Comparison of ENCODE assay signal across 19 cellular contexts in the genomic region with DNA sequence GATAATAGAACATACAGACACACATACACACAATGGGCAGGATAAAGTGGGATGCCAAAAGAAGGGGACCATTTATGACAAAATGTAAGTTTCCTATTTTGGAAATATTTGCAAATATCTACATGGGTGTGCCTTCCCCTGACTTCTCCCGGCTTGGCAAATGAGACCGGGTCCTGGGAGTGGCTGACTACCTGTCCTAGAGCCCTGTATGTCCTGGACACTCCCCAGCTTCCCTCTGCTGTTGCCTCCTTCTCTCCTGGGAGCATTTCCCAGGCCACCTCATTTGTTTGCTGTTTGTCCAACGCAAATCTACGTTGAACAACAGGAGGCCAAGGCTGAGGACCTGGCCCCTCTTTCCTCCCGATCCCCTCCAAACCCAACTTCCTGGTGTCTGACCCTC. TPM values are rescaled to one million over a fixed set of nuclear protein-coding genes. Genes with fewer than 3 reads are reported as not detected.
DNase-seq lines count a peak whose midpoint lies in the region; ATAC-seq and TF ChIP-seq lines count a peak whose summit lies in the region.
"Had no signal": no experiment of that assay in that cellular context is flagged by ENCODE, and none has a peak within 500 bp of the region (broad histone marks: within the 10 kb centered on the region; RNA-seq: fewer than 3 reads in every experiment).

No MANE protein-coding gene starts in this region.

- no peak overlapping the region for H2AFZ ChIP-seq in PC-9

- DNase-seq in cardiac septum (ENCODE audit: low spot score) (peak; percentile 71), Right ventricle myocardium inferior (ENCODE audit: missing footprints) (no peak), PC-9 (no peak), nephron progenitor cell (no peak), glutamatergic neuron (no peak), GF-D8 (lab: John Stamatoyannopoulos, UW) (no peak), DMS153 (lab: John Stamatoyannopoulos, UW) (no peak)
- no peak for DNase-seq in CD4-positive, CD25-positive, alpha-beta regulatory T cell
- DNase-seq: BE2C; CD8-positive, alpha-beta memory T cell; DND-41; H7; NCI-H1417; NCI-H187; NCI-H2227 treated with DMSO at 0.1 percent for 48 hours; NCI-H510A treated with DMSO at 0.1 percent for 48 hours had no signal

- H3K9me2 ChIP-seq in PC-9 (ENCODE audit: insufficient read depth) = no peaks in the 10 kb centered on the region

- BruUV-seq in PC-9 (replicated peaks; lab: Mats Ljungman, UMichigan) = no TSS peak

- TF ChIP-seq CTCF in PC-9 (conservative IDR thresholded peaks at IDR 0.05) (no peak), nephron progenitor cell (IDR thresholded peaks at IDR 0.05) (no peak), glutamatergic neuron (IDR thresholded peaks at IDR 0.05; ENCODE audit: partially characterized antibody, unreplicated experiment) (no peak)

- ATAC-seq in Right ventricle myocardium inferior = no peak
- no peak for ATAC-seq in CD4-positive, CD25-positive, alpha-beta regulatory T cell (ENCODE audit: low read depth in 2 of 2)
- ATAC-seq: Panc1 had no signal

- peaks cover 7% of the 10 kb centered on the region for H3K36me3 Mint-ChIP-seq in CD4-positive, CD25-positive, alpha-beta regulatory T cell
- H3K36me3 Mint-ChIP-seq in nephron progenitor cell (ENCODE audit: low read depth) (no peaks in the 10 kb centered on the region), glutamatergic neuron (ENCODE audit: unreplicated experiment) (peaks cover 4% of the 10 kb centered on the region)

- CTCF ChIA-PET in PC-9 (lab: Charles Lee) = no interaction called here

- intact Hi-C loops in cardiac septum (cut with DNase I) = no loop called here
- intact Hi-C loops in Right ventricle myocardium inferior (cut with DNase I) = no loop called here
- intact Hi-C loops in PC-9 (cut with micrococcal nuclease; ENCODE audit: unreplicated experiment) = no loop called here

- no peak overlapping the region for H3K4me3 ChIP-seq in CD4-positive, CD25-positive, alpha-beta regulatory T cell (ENCODE audit: low read depth, low read length)
- H3K4me3 ChIP-seq in PC-9 = no peak overlapping the region

- peaks cover 9% of the 10 kb centered on the region for H3K27me3 Mint-ChIP-seq in CD4-positive, CD25-positive, alpha-beta regulatory T cell
- H3K27me3 Mint-ChIP-seq in nephron progenitor cell (ENCODE audit: low read depth, poor library complexity) (peaks cover 9% of the 10 kb centered on the region), glutamatergic neuron (ENCODE audit: unreplicated experiment) (peaks cover 2% of the 10 kb centered on the region)
- H3K27me3 Mint-ChIP-seq: CD8-positive, alpha-beta memory T cell had no signal

- peak overlapping the region; percentile 4; the same call in 1 of the 2 replicates for H3K4me2 ChIP-seq in PC-9
- H3K4me2 ChIP-seq: KMS-11 had no signal

- no peaks in the 10 kb centered on the region for H3K4me1 Mint-ChIP-seq in CD4-positive, CD25-positive, alpha-beta regulatory T cell
- H3K4me1 Mint-ChIP-seq in nephron progenitor cell (no peaks in the 10 kb centered on the region), glutamatergic neuron (ENCODE audit: low read depth, unreplicated experiment) (no peaks in the 10 kb centered on the region)

- peaks cover 22% of the 10 kb centered on the region for H3F3A ChIP-seq in PC-9 (ENCODE audit: insufficient read depth, low read depth)

- POLR2A ChIA-PET in PC-9 (lab: Charles Lee; ENCODE audit: unreplicated experiment) = no interaction called here

- H3K27ac ChIP-seq in CD4-positive, CD25-positive, alpha-beta regulatory T cell (ENCODE audit: insufficient read depth, low read length, poor library complexity, severe bottlenecking) = no peak overlapping the region
- no peak overlapping the region for H3K27ac ChIP-seq in PC-9
- H3K27ac ChIP-seq: KMS-11 had no signal

- no peaks in the 10 kb centered on the region for H3K4me1 ChIP-seq in CD4-positive, CD25-positive, alpha-beta regulatory T cell (ENCODE audit: control insufficient read depth, insufficient read depth, low read length, poor library complexity, severe bottlenecking)
- H3K4me1 ChIP-seq in PC-9 (replicated peaks; ENCODE audit: insufficient read depth) = peaks cover 39% of the 10 kb centered on the region
- H3K4me1 ChIP-seq: BE2C had no signal

- H4K20me1 ChIP-seq in PC-9 (ENCODE audit: insufficient read depth) = no peaks in the 10 kb centered on the region

- H3K27me3 ChIP-seq in CD4-positive, CD25-positive, alpha-beta regulatory T cell (ENCODE audit: control insufficient read depth, insufficient read depth, low read length) = no peaks in the 10 kb centered on the region
- no peaks in the 10 kb centered on the region for H3K27me3 ChIP-seq in PC-9 (ENCODE audit: insufficient read depth, low read depth)
- H3K27me3 ChIP-seq: BE2C had no signal

- peaks cover 38% of the 10 kb centered on the region for H3K79me2 ChIP-seq in PC-9 (ENCODE audit: low read depth)

- no peak overlapping the region for H3K4me3 Mint-ChIP-seq in CD4-positive, CD25-positive, alpha-beta regulatory T cell
- no peak overlapping the region for H3K4me3 Mint-ChIP-seq in nephron progenitor cell
- no peak overlapping the region for H3K4me3 Mint-ChIP-seq in glutamatergic neuron (ENCODE audit: unreplicated experiment)
- H3K4me3 Mint-ChIP-seq: CD8-positive, alpha-beta memory T cell had no signal

- no peaks in the 10 kb centered on the region for H3K9me3 ChIP-seq in CD4-positive, CD25-positive, alpha-beta regulatory T cell (ENCODE audit: control insufficient read depth in 2 of 2, low read length in 2 of 2)
- no peaks in the 10 kb centered on the region for H3K9me3 ChIP-seq in PC-9 (ENCODE audit: insufficient read depth, low read depth)
- H3K9me3 ChIP-seq: BE2C had no signal

- H3K9me3 Mint-ChIP-seq in CD4-positive, CD25-positive, alpha-beta regulatory T cell = no peaks in the 10 kb centered on the region
- no peaks in the 10 kb centered on the region for H3K9me3 Mint-ChIP-seq in nephron progenitor cell
- no peaks in the 10 kb centered on the region for H3K9me3 Mint-ChIP-seq in glutamatergic neuron (ENCODE audit: unreplicated experiment)
- H3K9me3 Mint-ChIP-seq: CD8-positive, alpha-beta memory T cell had no signal

- peak overlapping the region in 2 of 3 donors; percentile 59 to 89 for H3K27ac Mint-ChIP-seq in CD4-positive, CD25-positive, alpha-beta regulatory T cell
- H3K27ac Mint-ChIP-seq in nephron progenitor cell (peak overlapping the region; percentile 53), glutamatergic neuron (ENCODE audit: unreplicated experiment) (no peak overlapping the region)

- no peaks in the 10 kb centered on the region for H3K36me3 ChIP-seq in CD4-positive, CD25-positive, alpha-beta regulatory T cell (ENCODE audit: control insufficient read depth, insufficient read depth, low read length)
- H3K36me3 ChIP-seq in PC-9 (ENCODE audit: low read depth) = peaks cover 11% of the 10 kb centered on the region
- H3K36me3 ChIP-seq: BE2C had no signal

RNA-seq across cellular contexts. Expression of a gene that starts 16.9 kb away (rescaled TPM):
- 117 TPM for total RNA-seq in cardiac septum
- total RNA-seq in Right ventricle myocardium inferior = 116 TPM
- 8.8 TPM for total RNA-seq in CD4-positive, CD25-positive, alpha-beta regulatory T cell
- 10 to 100 TPM in 2 of 4 donors, 1 to 10 TPM in 2; 4.0 to 22.9 (median 13.3) TPM for polyA plus RNA-seq in CD4-positive, CD25-positive, alpha-beta regulatory T cell
- total RNA-seq in PC-9 (2021) = 0.80 and 1.5 TPM in 2 replicates
- total RNA-seq in glutamatergic neuron (ENCODE audit: unreplicated experiment) = not detected
- total RNA-seq: G401 had no signal

Comparison
In these comparisons a context has a peak if more than half of its experiments do, and no peak if none do; other contexts are left out.
1. RNA of a gene that starts 16.9 kb away (total RNA-seq): 117 TPM in cardiac septum (single experiment) and 116 TPM in Right ventricle myocardium inferior (single experiment); 8.8 TPM in CD4-positive, CD25-positive, alpha-beta regulatory T cell (single experiment), 0.80 to 1.5 TPM in PC-9 and not detected in glutamatergic neuron (single experiment); every median in the first group is over 10 times any median in the second.